Comparison of ENCODE assay signal across 25 cellular contexts in the genomic region with DNA sequence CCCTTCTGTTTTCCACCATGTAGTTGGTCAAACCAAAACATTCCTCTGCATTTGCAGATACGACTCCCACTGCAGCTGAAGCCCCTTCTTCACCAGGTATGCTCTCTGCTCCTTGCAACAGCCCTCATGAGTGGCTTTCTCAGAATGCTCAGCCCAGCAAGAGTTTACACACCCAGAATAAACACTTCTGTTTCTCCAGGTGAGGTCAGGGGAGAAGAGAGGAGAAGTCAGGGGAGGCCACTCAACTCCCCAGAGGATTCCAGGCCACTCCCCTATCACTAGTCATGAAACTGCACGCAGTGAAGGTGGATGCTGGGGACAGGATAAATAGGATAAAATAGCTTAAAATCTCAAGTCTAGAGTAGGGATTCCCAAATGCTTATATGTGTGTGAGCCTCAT. TPM values are rescaled to one million over a fixed set of nuclear protein-coding genes. Genes with fewer than 3 reads are reported as not detected.
DNase-seq lines count a peak whose midpoint lies in the region; ATAC-seq and TF ChIP-seq lines count a peak whose summit lies in the region.
"Had no signal": no experiment of that assay in that cellular context is flagged by ENCODE, and none has a peak within 500 bp of the region (broad histone marks: within the 10 kb centered on the region; RNA-seq: fewer than 3 reads in every experiment).

No MANE protein-coding gene starts in this region.

- peak; percentile 10 for DNase-seq in NCI-H510A treated with DMSO at 0.1 percent for 48 hours (lab: John Stamatoyannopoulos, UW)
- no peak for DNase-seq in NCI-H510A (lab: John Stamatoyannopoulos, UW)
- DNase-seq in esophagus muscularis mucosa (ENCODE audit: extremely low spot score): peak; percentile 89
- no peak for DNase-seq in lower lobe of right lung
- DNase-seq in CD1c-positive myeloid dendritic cell (ENCODE audit: extremely low spot score): no peak
- no peak for DNase-seq in SHP77 (lab: John Stamatoyannopoulos, UW)
- DNase-seq in T-helper 9 cell: no peak
- DNase-seq: AML-193; CD4-positive, alpha-beta memory T cell; CD4-positive, CD25-positive, alpha-beta regulatory T cell; CD8-positive, alpha-beta memory T cell; COR-L47; DMS 273 treated with DMSO at 0.1 percent for 48 hours; DMS153; DMS53; DMS79; DND-41; EL; GDM1 had no signal

- H3K36me3 ChIP-seq in esophagus muscularis mucosa: no peaks in the 10 kb centered on the region
- no peaks in the 10 kb centered on the region for H3K36me3 ChIP-seq in lower lobe of right lung
- H3K36me3 ChIP-seq: BLaER1 treated with 17β-estradiol and CSF1 and Interleukin-3, amounts not matched to agents 10 nM and 100 nM had no signal

- H3K4me3 ChIP-seq in esophagus muscularis mucosa: no peak overlapping the region
- no peak overlapping the region for H3K4me3 ChIP-seq in lower lobe of right lung
- H3K4me3 ChIP-seq: A549; BLaER1 treated with 17β-estradiol and CSF1 and Interleukin-3, amounts not matched to agents 10 nM and 100 nM; GM12878 had no signal

- TF ChIP-seq POLR2A in esophagus muscularis mucosa (IDR thresholded peaks at IDR 0.05; ENCODE audit: low read depth): no peak

- no peaks in the 10 kb centered on the region for H3K4me1 ChIP-seq in esophagus muscularis mucosa
- H3K4me1 ChIP-seq in lower lobe of right lung: no peaks in the 10 kb centered on the region
- H3K4me1 ChIP-seq: A549; BLaER1 treated with 17β-estradiol and CSF1 and Interleukin-3, amounts not matched to agents 10 nM and 100 nM had no signal

- 67% methylated on average over 2 of the region's 2 CpGs for WGBS in esophagus muscularis mucosa

- no peak for TF ChIP-seq EP300 in esophagus muscularis mucosa (IDR thresholded peaks at IDR 0.05)

- H3K9me3 ChIP-seq in esophagus muscularis mucosa: no peaks in the 10 kb centered on the region
- no peaks in the 10 kb centered on the region for H3K9me3 ChIP-seq in lower lobe of right lung
- H3K9me3 ChIP-seq: A549 had no signal

- ATAC-seq in lower lobe of right lung: peak; percentile 75 to 79
- ATAC-seq: GM12878 had no signal

- no peak for TF ChIP-seq CTCF in esophagus muscularis mucosa (IDR thresholded peaks at IDR 0.05)
- no peak for TF ChIP-seq CTCF in lower lobe of right lung (IDR thresholded peaks at IDR 0.05)

- intact Hi-C loops in esophagus muscularis mucosa (cut with DNase I): no loop called here
- intact Hi-C loops in lower lobe of right lung (cut with DNase I): no loop called here

- H3K27ac ChIP-seq in esophagus muscularis mucosa (replicated peaks in 1 of 4) (no peak overlapping the region), lower lobe of right lung (no peak overlapping the region)
- H3K27ac ChIP-seq: 22Rv1; A549; BLaER1 treated with 17β-estradiol and CSF1 and Interleukin-3, amounts not matched to agents 10 nM and 100 nM; C4-2B had no signal

- H3K27me3 ChIP-seq in esophagus muscularis mucosa (peaks cover 0 to 13% (median 0%) of the 10 kb centered on the region in 4 donors), lower lobe of right lung (ENCODE audit: low read depth) (peaks cover 9% of the 10 kb centered on the region)
- H3K27me3 ChIP-seq: BLaER1 treated with 17β-estradiol and CSF1 and Interleukin-3, amounts not matched to agents 10 nM and 100 nM had no signal

RNA-seq across cellular contexts. Expression of a gene that starts 31.2 kb away (rescaled TPM):
- under 1 TPM; 0.17 to 0.63 (median 0.43) TPM for total RNA-seq in esophagus muscularis mucosa
- total RNA-seq in lower lobe of right lung: 0.56 TPM
- total RNA-seq: A172 had no signal

Comparison
In these comparisons a context has a peak if more than half of its experiments do, and no peak if none do; other contexts are left out.
1. DNase-seq: peak in NCI-H510A treated with DMSO at 0.1 percent for 48 hours (single experiment) and esophagus muscularis mucosa (single experiment); none in NCI-H510A (single experiment), lower lobe of right lung (single experiment), CD1c-positive myeloid dendritic cell (single experiment), SHP77 (0 of 2) and T-helper 9 cell (single experiment).